25 cellular contexts compared by ENCODE assay signal in the genomic region with DNA sequence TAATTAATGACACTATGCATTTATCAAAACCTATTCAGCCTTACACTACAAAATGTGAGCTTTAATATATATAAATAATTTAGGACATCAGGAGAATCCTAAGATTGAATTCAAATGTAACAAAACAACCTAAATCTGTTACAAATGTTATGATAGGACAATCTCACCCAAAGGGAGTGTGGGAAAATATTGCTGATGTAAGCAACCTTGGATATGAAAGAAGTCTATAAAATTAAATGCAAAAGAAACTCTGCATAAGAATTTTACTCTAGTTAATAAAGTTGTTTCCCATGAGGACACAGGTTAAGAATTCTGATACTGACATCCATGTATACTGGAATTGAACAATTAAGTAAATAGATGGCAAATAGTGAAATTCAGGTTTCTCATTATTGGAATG.
A peak's percentile ranks its signal among the peaks of the same experiment; 100 is the strongest.
DNase-seq lines count a peak whose midpoint lies in the region; ATAC-seq, FAIRE-seq and TF ChIP-seq lines count a peak whose summit lies in the region.
"Had no signal": no experiment of that assay in that cellular context is flagged by ENCODE, and none has a peak within 500 bp of the region (broad histone marks: within the 10 kb centered on the region; RNA-seq: fewer than 3 reads in every experiment).

No MANE protein-coding gene starts in this region.

- H3K9ac ChIP-seq in HepG2 (ENCODE audit: insufficient read depth, low read depth, low read length), result no peak overlapping the region
- no peak overlapping the region for H3K9ac ChIP-seq in K562 (ENCODE audit: insufficient read depth in 1 of 2, low read depth in 2 of 2, low read length in 2 of 2)
- H3K9ac ChIP-seq: BLaER1 had no signal

- POLR2A ChIA-PET in HepG2 (lab: Yijun Ruan, JAX), result no interaction called here
- POLR2A ChIA-PET in K562 (lab: Yijun Ruan, JAX), result no interaction called here

- H3K4me1 Mint-ChIP-seq in endothelial cell (ENCODE audit: unreplicated experiment), result no peaks in the 10 kb centered on the region
- H3K4me1 Mint-ChIP-seq: CD14-positive monocyte; CD4-positive, alpha-beta memory T cell; CD4-positive, CD25-positive, alpha-beta regulatory T cell; CD8-positive, alpha-beta memory T cell had no signal

- H3K9me1 ChIP-seq in K562 (ENCODE audit: control insufficient read depth, insufficient read depth, low read length), result no peaks in the 10 kb centered on the region

- H3K27ac Mint-ChIP-seq in endothelial cell (ENCODE audit: unreplicated experiment), result no peak overlapping the region
- H3K27ac Mint-ChIP-seq: CD14-positive monocyte; CD4-positive, alpha-beta memory T cell; CD4-positive, CD25-positive, alpha-beta regulatory T cell; CD8-positive, alpha-beta memory T cell had no signal

- H2AFZ ChIP-seq in HepG2 (ENCODE audit: low read length) (no peak overlapping the region), K562 (ENCODE audit: low read depth, low read length) (no peak overlapping the region)

- no peak overlapping the region for H3K4me3 Mint-ChIP-seq in endothelial cell (ENCODE audit: unreplicated experiment)
- H3K4me3 Mint-ChIP-seq: CD14-positive monocyte; CD4-positive, alpha-beta memory T cell; CD4-positive, CD25-positive, alpha-beta regulatory T cell; CD8-positive, alpha-beta memory T cell had no signal

- DNase-seq in HepG2 (ENCODE audit: low spot score), result no peak
- DNase-seq in right lobe of liver, result no peak
- DNase-seq in K562 (ENCODE audit: extremely low read depth in 1 of 4, low spot score in 3 of 4), result no peak
- DNase-seq in endothelial cell (ENCODE audit: low spot score), result no peak
- no peak for DNase-seq in middle frontal gyrus (ENCODE audit: extremely low spot score, low spot score)
- DNase-seq: ACHN; BE2C; C1 segment of cervical spinal cord; CD4-positive, alpha-beta memory T cell; CD4-positive, CD25-positive, alpha-beta regulatory T cell; CD8-positive, alpha-beta memory T cell; COR-L47; DMS 273 treated with DMSO at 0.1 percent for 48 hours; DMS153; DMS53; DMS79; DND-41; EL; GDM1 had no signal

- H3K79me2 ChIP-seq in HepG2 (ENCODE audit: insufficient read depth, low read length), result no peaks in the 10 kb centered on the region
- H3K79me2 ChIP-seq in K562 (ENCODE audit: control insufficient read depth, insufficient read depth, low read length), result no peaks in the 10 kb centered on the region

- no peaks in the 10 kb centered on the region for H3K36me3 Mint-ChIP-seq in endothelial cell (ENCODE audit: low read depth, unreplicated experiment)
- H3K36me3 Mint-ChIP-seq: CD14-positive monocyte; CD4-positive, alpha-beta memory T cell; CD4-positive, CD25-positive, alpha-beta regulatory T cell; CD8-positive, alpha-beta memory T cell had no signal

- ATAC-seq in HepG2 (no peak), right lobe of liver (no peak), K562 (no peak)
- ATAC-seq: GM12878 had no signal

- in situ Hi-C loops in HepG2 (cut with HindIII; ENCODE audit: extremely low pct_ligation_motif_present, low pct_unique_long_range_greater_than_20kb) (no loop called here), K562 (cut with MboI) (no loop called here)

- H3K4me1 ChIP-seq in HepG2 (ENCODE audit: insufficient read depth, low read length), result no peaks in the 10 kb centered on the region
- H3K4me1 ChIP-seq in right lobe of liver, result no peaks in the 10 kb centered on the region
- no peaks in the 10 kb centered on the region for H3K4me1 ChIP-seq in K562 (replicated peaks in 1 of 2; ENCODE audit: control insufficient read depth in 2 of 2, insufficient read depth in 2 of 2, low read length in 2 of 2)
- H3K4me1 ChIP-seq: BE2C, BLaER1 had no signal

- H3K36me3 ChIP-seq in HepG2 (replicated peaks in 1 of 2; ENCODE audit: control insufficient read depth in 1 of 2, insufficient read depth in 2 of 2, low read length in 2 of 2) (no peaks in the 10 kb centered on the region), right lobe of liver (no peaks in the 10 kb centered on the region), K562 (ENCODE audit: control insufficient read depth, insufficient read depth, low read length) (no peaks in the 10 kb centered on the region)
- H3K36me3 ChIP-seq: BE2C, BLaER1 had no signal

- no peaks in the 10 kb centered on the region for H3K27me3 ChIP-seq in HepG2 (ENCODE audit: control insufficient read depth in 1 of 2, insufficient read depth in 2 of 2, low read length in 2 of 2)
- no peaks in the 10 kb centered on the region for H3K27me3 ChIP-seq in right lobe of liver
- H3K27me3 ChIP-seq in K562 (ENCODE audit: control insufficient read depth in 2 of 2, insufficient read depth in 2 of 2, low read length in 2 of 2), result no peaks in the 10 kb centered on the region
- H3K27me3 ChIP-seq: BE2C, BLaER1 had no signal

- peaks cover 87% of the 10 kb centered on the region for H3K9me3 ChIP-seq in HepG2 (ENCODE audit: low read length)
- H3K9me3 ChIP-seq in right lobe of liver, result no peaks in the 10 kb centered on the region
- H3K9me3 ChIP-seq in K562 (replicated peaks; ENCODE audit: control insufficient read depth, insufficient read depth, low read depth, low read length), result no peaks in the 10 kb centered on the region
- H3K9me3 ChIP-seq: BE2C had no signal

- no peak overlapping the region for H3K4me2 ChIP-seq in HepG2 (ENCODE audit: low read depth, low read length)
- no peak overlapping the region for H3K4me2 ChIP-seq in K562 (ENCODE audit: insufficient read depth, low read length)
- H3K4me2 ChIP-seq: BLaER1 had no signal

- no peak overlapping the region for H3K4me3 ChIP-seq in HepG2 (replicated peaks in 1 of 3; ENCODE audit: insufficient read depth in 1 of 3, low read depth in 2 of 3, low read length in 3 of 3)
- H3K4me3 ChIP-seq in right lobe of liver, result no peak overlapping the region
- no peak overlapping the region for H3K4me3 ChIP-seq in K562
- H3K4me3 ChIP-seq: BLaER1, GM12878 had no signal

- FAIRE-seq in HepG2 (lab: Jason Lieb, UNC) (no peak), K562 (lab: Jason Lieb, UNC) (no peak)
- FAIRE-seq: GM12878, GM12892, GM18507 had no signal

- BruUV-seq in HepG2 (replicated peaks; lab: Mats Ljungman, UMichigan) (no TSS peak), K562 (replicated peaks; lab: Mats Ljungman, UMichigan) (no TSS peak)

- peaks cover 18% of the 10 kb centered on the region for H3K9me3 Mint-ChIP-seq in endothelial cell (ENCODE audit: unreplicated experiment)

- no peak for TF ChIP-seq POLR2A in HepG2 (IDR thresholded peaks at IDR 0.05; ENCODE audit: insufficient read depth in 1 of 2, low read depth in 2 of 2, low read length in 2 of 2)
- no peak for TF ChIP-seq POLR2A in right lobe of liver (IDR thresholded peaks at IDR 0.05)
- no peak for TF ChIP-seq POLR2A in K562 (conservative IDR thresholded peaks at IDR 0.05)

- H3K27ac ChIP-seq in HepG2 (ENCODE audit: extremely low read length, insufficient read depth, low read length) (no peak overlapping the region), right lobe of liver (no peak overlapping the region), K562 (ENCODE audit: extremely low read depth, low read depth, low read length) (no peak overlapping the region)
- H3K27ac ChIP-seq: 22Rv1, BLaER1 had no signal

- TF ChIP-seq RAD21 in HepG2 (CRISPR knock-in tag; IDR thresholded peaks at IDR 0.05), result no peak
- TF ChIP-seq RAD21 in K562 (CRISPR knock-in tag; conservative IDR thresholded peaks at IDR 0.05 in 1 of 2, IDR thresholded peaks at IDR 0.05 in 1 of 2), result no peak

- peaks cover 2% of the 10 kb centered on the region for H3K27me3 Mint-ChIP-seq in endothelial cell (ENCODE audit: unreplicated experiment)
- H3K27me3 Mint-ChIP-seq: CD4-positive, alpha-beta memory T cell; CD4-positive, CD25-positive, alpha-beta regulatory T cell; CD8-positive, alpha-beta memory T cell had no signal

- intact Hi-C loops in HepG2 (cut with micrococcal nuclease; ENCODE audit: unreplicated experiment), result no loop called here
- intact Hi-C loops in right lobe of liver (cut with DNase I), result no loop called here
- intact Hi-C loops in K562 (cut with micrococcal nuclease), result no loop called here

- no peak for TF ChIP-seq EP300 in HepG2 (IDR thresholded peaks at IDR 0.05; ENCODE audit: low read depth in 2 of 2, low read length in 2 of 2)
- TF ChIP-seq EP300 in HepG2 (CRISPR knock-in tag; IDR thresholded peaks at IDR 0.05; ENCODE audit: borderline replicate concordance), result no peak
- no peak for TF ChIP-seq EP300 in K562 (IDR thresholded peaks at IDR 0.05; ENCODE audit: low read length)

- TF ChIP-seq CTCF in HepG2 (CRISPR knock-in tag; IDR thresholded peaks at IDR 0.05) (no peak), right lobe of liver (IDR thresholded peaks at IDR 0.05) (no peak), K562 (IDR thresholded peaks at IDR 0.05 in 2 of 3, conservative IDR thresholded peaks at IDR 0.05 in 1 of 3; ENCODE audit: insufficient read depth in 2 of 3, low read depth in 1 of 3, low read length in 3 of 3) (no peak), endothelial cell (IDR thresholded peaks at IDR 0.05; ENCODE audit: unreplicated experiment) (no peak)

- H4K20me1 ChIP-seq in HepG2 (ENCODE audit: insufficient read depth, low read length), result no peaks in the 10 kb centered on the region
- no peaks in the 10 kb centered on the region for H4K20me1 ChIP-seq in K562 (replicated peaks; ENCODE audit: control insufficient read depth, insufficient read depth, low read length)
- H4K20me1 ChIP-seq: BLaER1 had no signal

- CTCF ChIA-PET in HepG2 (lab: Yijun Ruan, JAX; ENCODE audit: low intra/inter-chr PET ratio, low total read pairs) (no interaction called here), K562 (lab: Yijun Ruan, JAX; ENCODE audit: low intra/inter-chr PET ratio) (no interaction called here)

TF ChIP-seq in HepG2, 621 proteins besides CTCF, POLR2A, EP300 and RAD21 (continues in another document):
- TF ChIP-seq MAFF (IDR thresholded peaks at IDR 0.05; ENCODE audit: low read depth, low read length) (peak; percentile 93), MAFK (conservative IDR thresholded peaks at IDR 0.05 in 1 of 2, IDR thresholded peaks at IDR 0.05 in 1 of 2; ENCODE audit: low read length in 2 of 2) (peak; percentile 93 to 97), DNMT1 (CRISPR knock-in tag; IDR thresholded peaks at IDR 0.05) (no peak), SATB2 (CRISPR knock-in tag; IDR thresholded peaks at IDR 0.05) (no peak), RORA (CRISPR knock-in tag; IDR thresholded peaks at IDR 0.05) (no peak), ZNF33A (CRISPR knock-in tag; IDR thresholded peaks at IDR 0.05; ENCODE audit: borderline replicate concordance) (no peak), MED13 (CRISPR knock-in tag; IDR thresholded peaks at IDR 0.05) (no peak), KLF16 (CRISPR knock-in tag; IDR thresholded peaks at IDR 0.05) (no peak)

TF ChIP-seq in K562, 482 proteins besides CTCF, POLR2A, EP300 and RAD21 (continues in another document):
- TF ChIP-seq BDP1 (IDR thresholded peaks at IDR 0.05; ENCODE audit: insufficient read depth, insufficient read length) (no peak), SP1 (CRISPR knock-in tag; IDR thresholded peaks at IDR 0.05) (no peak), MED1 (CRISPR knock-in tag; IDR thresholded peaks at IDR 0.05; ENCODE audit: borderline replicate concordance) (no peak), ZNF316 (IDR thresholded peaks at IDR 0.05) (peak; percentile 25; the same call in 1 of the 2 replicates), BRD9 (IDR thresholded peaks at IDR 0.05; ENCODE audit: low read depth, partially characterized antibody) (no peak), MAFF (IDR thresholded peaks at IDR 0.05; ENCODE audit: low read length) (peak; percentile 43; the same call in 1 of the 2 replicates), NFE2 (IDR thresholded peaks at IDR 0.05; ENCODE audit: low read depth) (no peak), SRSF1 (IDR thresholded peaks at IDR 0.05; ENCODE audit: low read depth, low read length) (no peak), ZNF23 (CRISPR knock-in tag; IDR thresholded peaks at IDR 0.05) (no peak)

Comparison
In these comparisons a context has a peak if more than half of its experiments do, and no peak if none do; other contexts are left out.
1. Of the 241 proteins assayed by ChIP-seq in both HepG2 and K562: peak only in HepG2: none; only in K562: none; in both: MAFF and MAFK; in neither: 239.